In the genomic region with DNA sequence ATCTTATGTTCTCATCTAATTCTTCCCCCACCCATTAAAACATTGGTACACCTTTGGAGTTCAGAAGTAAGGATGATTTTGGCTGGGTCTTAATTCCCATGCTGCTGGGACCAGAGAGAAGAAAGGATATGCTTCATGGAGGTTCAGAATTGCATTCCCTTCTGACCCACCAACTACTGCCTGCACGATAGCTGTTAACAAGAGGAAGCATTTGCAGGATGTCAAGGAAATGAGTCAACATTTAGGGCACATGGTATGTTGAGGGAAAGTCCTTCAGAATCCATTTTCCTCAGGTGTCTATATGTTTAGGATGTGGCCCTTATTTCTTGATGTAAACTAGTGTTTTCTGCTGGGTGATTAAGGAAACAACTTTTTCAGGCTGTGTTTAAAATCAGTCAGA, we compare ENCODE assay signal across 1 cellular context.
TF ChIP-seq lines count a peak whose summit lies in the region.

No MANE protein-coding gene starts in this region.

TF ChIP-seq in GM23338, 12 proteins besides CTCF, POLR2A, EP300 and RAD21 (continued from another document):
- TF ChIP-seq ZNF462 (CRISPR knock-in tag; IDR thresholded peaks at IDR 0.05) (no peak), JUNB (IDR thresholded peaks at IDR 0.05; ENCODE audit: unreplicated experiment) (no peak), STAT1 (IDR thresholded peaks at IDR 0.05; ENCODE audit: unreplicated experiment) (no peak), NANOG (IDR thresholded peaks at IDR 0.05; ENCODE audit: borderline replicate concordance) (no peak), CREB1 (CRISPR knock-in tag; IDR thresholded peaks at IDR 0.05; ENCODE audit: low read depth) (no peak)
